8 cellular contexts compared by ENCODE assay signal in the genomic region with DNA sequence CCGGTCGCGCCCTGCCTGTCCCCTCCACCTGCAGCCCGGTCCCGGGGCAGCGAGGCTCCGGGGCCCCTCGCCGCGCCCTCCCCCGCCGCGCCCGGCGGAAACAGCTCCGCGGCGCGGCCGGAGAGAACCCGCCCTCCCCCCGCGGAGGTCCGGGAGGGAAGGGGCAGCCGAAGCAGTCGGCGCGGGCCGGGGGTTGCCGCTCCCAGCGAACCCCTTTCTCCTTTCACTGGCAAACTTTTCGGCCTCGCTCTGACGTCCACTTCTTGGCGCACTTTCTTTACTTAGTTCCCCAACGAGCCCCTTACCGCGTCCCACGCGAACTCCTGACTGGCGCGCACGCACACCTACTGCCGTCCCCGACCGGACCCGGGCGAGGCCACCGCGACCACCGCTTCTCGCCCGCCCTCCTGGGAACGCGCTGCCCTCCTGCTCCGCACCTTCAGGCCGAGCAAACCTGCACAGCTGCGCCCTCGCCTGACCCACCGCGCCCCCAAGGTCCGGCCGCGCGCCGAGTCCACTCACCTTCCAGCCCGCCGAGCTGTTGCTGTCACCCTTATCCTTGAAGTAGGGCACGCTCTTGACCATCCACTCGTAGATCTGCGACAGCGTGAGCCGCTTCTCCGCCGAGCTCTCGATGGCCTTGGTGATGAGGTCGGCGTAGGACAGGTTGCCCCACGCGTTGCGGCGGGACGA. TPM values are rescaled to one million over a fixed set of nuclear protein-coding genes. Genes with fewer than 3 reads are reported as not detected.
DNase-seq lines count a peak whose midpoint lies in the region; ATAC-seq, FAIRE-seq and TF ChIP-seq lines count a peak whose summit lies in the region.

No MANE protein-coding gene starts in this region.

- intact Hi-C loops in kidney (cut with DNase I), result no loop called here

- H3K27ac ChIP-seq in kidney (ENCODE audit: low read depth in 2 of 2, low read length in 2 of 2), result peak overlapping the region; percentile 98 to 99

- peak; percentile 1 for ATAC-seq in HG02763 (IDR thresholded peaks at IDR 0.05; ENCODE audit: unreplicated experiment)
- no peak for ATAC-seq in HG03520 (IDR thresholded peaks at IDR 0.05; ENCODE audit: unreplicated experiment)

- in situ Hi-C loops in T47D (cut with HindIII; ENCODE audit: low pct_unique_long_range_greater_than_20kb, low sequenced_read_pairs), result no loop called here

- peak overlapping the region; percentile 60 for H3K4me3 ChIP-seq in GM12864 (ENCODE audit: low read depth, low read length)
- peak overlapping the region; percentile 80 to 91 for H3K4me3 ChIP-seq in kidney (ENCODE audit: low read length in 2 of 2)

- no peaks in the 10 kb centered on the region for H3K36me3 ChIP-seq in kidney (ENCODE audit: control insufficient read depth in 1 of 2, insufficient read depth in 2 of 2, low read length in 2 of 2)

- H3K4me1 ChIP-seq in kidney (ENCODE audit: control insufficient read depth in 1 of 2, insufficient read depth in 1 of 2, low read depth in 1 of 2, low read length in 2 of 2), result peaks cover 8 to 21% of the 10 kb centered on the region in 2 donors

- no peak for FAIRE-seq in kidney (lab: Jason Lieb, UNC)

- no peaks in the 10 kb centered on the region for H3K9me3 ChIP-seq in kidney (ENCODE audit: control insufficient read depth in 1 of 2, low read length in 2 of 2)

- no peak for DNase-seq in GM12864 (ENCODE audit: low read depth)
- peak; percentile 12 for DNase-seq in T follicular helper cell (ENCODE audit: low read depth)
- DNase-seq in T47D (ENCODE audit: low read depth in 1 of 2, low spot score in 1 of 2), result peak; percentile 37 to 40
- peak; percentile 86 for DNase-seq in kidney
- DNase-seq in stimulated activated CD4-positive, alpha-beta T cell treated with anti-CD3 and anti-CD28 coated beads, Interleukin-15, amount 100 ng/mL, for 24 hours, result peak; percentile 52
- DNase-seq in NOMO-1 treated with DMSO at 0.1 percent for 48 hours (lab: John Stamatoyannopoulos, UW; ENCODE audit: unreplicated experiment), result no peak

- H3K9ac ChIP-seq in kidney (ENCODE audit: low read length in 2 of 2), result peak overlapping the region; percentile 76 to 91

- TF ChIP-seq CTCF in GM12864 (IDR thresholded peaks at IDR 0.05; ENCODE audit: low read depth, low read length, missing control alignments) (no peak), kidney (IDR thresholded peaks at IDR 0.05; ENCODE audit: borderline replicate concordance, extremely low read depth, insufficient read depth) (no peak)

RNA-seq across cellular contexts. Expression of a gene that starts 1.2 kb away (rescaled TPM):
- total RNA-seq in kidney, result 54.6 TPM
- 8.6 TPM for polyA plus RNA-seq in kidney (ENCODE audit: insufficient read depth, low read depth, low replicate concordance)

Comparison
In these comparisons a context has a peak if more than half of its experiments do, and no peak if none do; other contexts are left out.
1. DNase-seq: peak in T follicular helper cell (single experiment), T47D (2 of 2), kidney (single experiment) and stimulated activated CD4-positive, alpha-beta T cell treated with anti-CD3 and anti-CD28 coated beads, Interleukin-15, amount 100 ng/mL, for 24 hours (single experiment); none in GM12864 (single experiment) and NOMO-1 treated with DMSO at 0.1 percent for 48 hours (single experiment).